ENCODE assay signal across 8 cellular contexts in genomic region chr10:77637986-77638765, GRCh38. TPM values are rescaled to one million over a fixed set of nuclear protein-coding genes. Genes with fewer than 3 reads are reported as not detected.
DNase-seq lines count a peak whose midpoint lies in the region; ATAC-seq and TF ChIP-seq lines count a peak whose summit lies in the region.

No MANE protein-coding gene starts in this region.

- peak overlapping the region; percentile 92 for H3K4me2 ChIP-seq in mammary epithelial cell (ENCODE audit: insufficient read depth, low read depth, low read length)

- peak; percentile 20 for TF ChIP-seq POLR2A in transverse colon (IDR thresholded peaks at IDR 0.05)

- in situ Hi-C loops in Caki2 (cut with HindIII; ENCODE audit: low pct_unique_long_range_greater_than_20kb, low sequenced_read_pairs) = loop anchor here (25.0 kb wide), 1 partner anchor 476 kb away; no protein-coding TSS in a partner anchor
- in situ Hi-C loops in mammary epithelial cell (cut with MboI; ENCODE audit: low sequenced_read_pairs in 2 of 2) = loop anchor here (10.0 to 25.0 kb wide), 2 partner anchors 243 to 251 kb away; no protein-coding TSS in a partner anchor
- in situ Hi-C loops in transverse colon (cut with MboI; ENCODE audit: low pct_ligation_motif_present in 1 of 4, low pct_unique_long_range_greater_than_20kb in 1 of 4, low sequenced_read_pairs in 3 of 4) = loop anchor here in 1 of 4 donors (25.0 kb wide), 1 partner anchor 226 kb away; no protein-coding TSS in a partner anchor

- H3K4me3 ChIP-seq in LNCaP clone FGC (ENCODE audit: low read depth, low read length) = peak overlapping the region; percentile 56
- H3K4me3 ChIP-seq in mammary epithelial cell (replicated peaks in 1 of 3; ENCODE audit: insufficient read depth in 1 of 3, low read depth in 2 of 3, low read length in 3 of 3) = peak overlapping the region; percentile 39 to 96 (median 61)
- peak overlapping the region; percentile 11 to 70 (median 52) for H3K4me3 ChIP-seq in transverse colon

- no peak overlapping the region for H3K9ac ChIP-seq in mammary epithelial cell (ENCODE audit: insufficient read depth, low read length)

- H3K4me1 ChIP-seq in mammary epithelial cell (ENCODE audit: insufficient read depth, low read length) (peaks cover 30% of the 10 kb centered on the region), transverse colon (peaks cover 3 to 12% (median 9%) of the 10 kb centered on the region in 4 donors)

- BruUV-seq in mammary epithelial cell (replicated peaks; lab: Mats Ljungman, UMichigan) = no TSS peak

- TF ChIP-seq CTCF in LNCaP clone FGC (IDR thresholded peaks at IDR 0.05; ENCODE audit: control insufficient read depth, extremely low read depth, insufficient read depth) = no peak
- no peak for TF ChIP-seq CTCF in mammary epithelial cell (conservative IDR thresholded peaks at IDR 0.05 in 1 of 2, IDR thresholded peaks at IDR 0.05 in 1 of 2; ENCODE audit: extremely low read depth in 1 of 2, insufficient read depth in 1 of 2, low read depth in 1 of 2, low read length in 2 of 2)
- TF ChIP-seq CTCF in transverse colon (IDR thresholded peaks at IDR 0.05) = no peak

- no CpG with 5 or more reads among the region's 104 CpGs for WGBS in mammary epithelial cell (ENCODE audit: low coverage, missing lambda C conversion rate)
- 3% methylated on average over 63 of the region's 104 CpGs; no CpG with 5 or more reads in 1 of the 2 donors for WGBS in transverse colon (ENCODE audit: low coverage in 1 of 2), 2 donors

- H3K27me3 ChIP-seq in mammary epithelial cell (ENCODE audit: insufficient read depth, low read length) (no peaks in the 10 kb centered on the region), transverse colon (peaks cover 65% of the 10 kb centered on the region)

- dilution Hi-C loops in mammary epithelial cell (cut with HindIII; ENCODE audit: low sequenced_read_pairs) = loop anchor here (25.0 kb wide), 2 partner anchors 251 to 476 kb away; no protein-coding TSS in a partner anchor

- H3K36me3 ChIP-seq in mammary epithelial cell (ENCODE audit: insufficient read depth, low read length) = no peaks in the 10 kb centered on the region
- no peaks in the 10 kb centered on the region for H3K36me3 ChIP-seq in transverse colon

- H2AFZ ChIP-seq in mammary epithelial cell (ENCODE audit: low read depth, low read length) = peak overlapping the region; percentile 94

- no peak for TF ChIP-seq EP300 in transverse colon (IDR thresholded peaks at IDR 0.05; ENCODE audit: low read depth)

- H4K20me1 ChIP-seq in mammary epithelial cell (ENCODE audit: insufficient read depth, low read length) = no peaks in the 10 kb centered on the region

- CTCF ChIA-PET in mammary epithelial cell (lab: Charles Lee; ENCODE audit: low non-redundant PET) = interaction anchor here (0.7 to 1.0 kb wide), 2 partner anchors 73 to 246 kb away, joined by 4 read pairs; no protein-coding TSS in a partner anchor

- H3K27ac ChIP-seq in mammary epithelial cell (ENCODE audit: insufficient read depth, low read depth, low read length) (no peak overlapping the region), transverse colon (peak overlapping the region; percentile 74 to 81 (median 80))

- H3K9me3 ChIP-seq in mammary epithelial cell (replicated peaks; ENCODE audit: insufficient read depth, low read length) = no peaks in the 10 kb centered on the region
- no peaks in the 10 kb centered on the region for H3K9me3 ChIP-seq in transverse colon

- ATAC-seq in left lobe of liver = peak; percentile 67

- DNase-seq in Caki2 (ENCODE audit: low read depth) (peak; percentile 61), LNCaP clone FGC (ENCODE audit: low read depth) (no peak), mammary epithelial cell (peak; percentile 57), left lobe of liver (ENCODE audit: low spot score) (peak; percentile 61), transverse colon (peak; percentile 31), HuH-7 (ENCODE audit: low spot score) (no peak), A172 (ENCODE audit: low spot score) (no peak), NAMALWA (ENCODE audit: low spot score) (no peak)

- H3K79me2 ChIP-seq in mammary epithelial cell (ENCODE audit: insufficient read depth, low read length) = peaks cover 42% of the 10 kb centered on the region

- intact Hi-C loops in mammary epithelial cell (cut with micrococcal nuclease) (loop anchor here (5.0 kb wide), 1 partner anchor 136 kb away; no protein-coding TSS in a partner anchor), transverse colon (cut with DNase I; ENCODE audit: low total_unique reads) (loop anchor here (2.0 to 10.0 kb wide), 2 partner anchors 113 to 463 kb away; no protein-coding TSS in a partner anchor)

RNA-seq across cellular contexts. Expression of gene KCNMA1, which starts 0.6 kb away (rescaled TPM):
- total RNA-seq in Caki2 (2014; rRNA removed; shearing (Covaris generic); ENCODE audit: low replicate concordance) = 6.2 and 12.8 TPM in 2 replicates
- total RNA-seq in mammary epithelial cell (10 to 100 TPM in 1 of 2 donors, 1 to 10 TPM in 1; 3.8 to 45.9 TPM), left lobe of liver (44.0 TPM), transverse colon (100 to 1,000 TPM in 2 of 4 donors, 10 to 100 TPM in 2; 68.4 to 170 (median 119) TPM)
- 29.7 TPM for polyA plus RNA-seq in mammary epithelial cell
- 62.8 TPM for polyA minus RNA-seq in mammary epithelial cell
- 38.5 and 50.7 TPM in 2 replicates for total RNA-seq in A172 (2014; rRNA removed; shearing (Covaris generic))

Comparison
In these comparisons a context has a peak if more than half of its experiments do, and no peak if none do; other contexts are left out.
1. DNase-seq: peak in Caki2 (single experiment), mammary epithelial cell (single experiment), left lobe of liver (single experiment) and transverse colon (single experiment); none in LNCaP clone FGC (single experiment), HuH-7 (single experiment), A172 (single experiment) and NAMALWA (single experiment).
2. Peak in every context shown above with its lines, with median percentiles within 50 percentile points of each other: H3K4me3 ChIP-seq.